8 cellular contexts compared by ENCODE assay signal in genomic region chr2:134282638-134283400, GRCh38. TPM values are rescaled to one million over a fixed set of nuclear protein-coding genes. Genes with fewer than 3 reads are reported as not detected.
DNase-seq lines count a peak whose midpoint lies in the region; ATAC-seq, FAIRE-seq and TF ChIP-seq lines count a peak whose summit lies in the region.

No MANE protein-coding gene starts in this region.

- WGBS in suprapubic skin, result 92% methylated on average over 4 of the region's 4 CpGs

- no peak overlapping the region for H3K4me3 ChIP-seq in CD8-positive, alpha-beta T cell (ENCODE audit: low read depth, low read length)
- no peak overlapping the region for H3K4me3 ChIP-seq in suprapubic skin

- TF ChIP-seq POLR2A in suprapubic skin (IDR thresholded peaks at IDR 0.05), result no peak

- peaks cover 73% of the 10 kb centered on the region for H3K4me1 Mint-ChIP-seq in CD8-positive, alpha-beta T cell (ENCODE audit: low read depth)
- peaks cover 46% of the 10 kb centered on the region for H3K4me1 Mint-ChIP-seq in activated naive CD4-positive, alpha-beta T cell treated with anti-CD3 and anti-CD28 coated beads, Interleukin-2, amount 10 ng/mL, durations not matched to agents 7 days and 5 days

- CTCF ChIA-PET in CD8-positive, alpha-beta T cell (lab: Charles Lee), result interaction anchor here (0.9 to 2.1 kb wide), 4 partner anchors 9 to 45 kb away, joined by 3 to 6 read pairs (median 4); no protein-coding TSS in a partner anchor
- CTCF ChIA-PET in activated naive CD4-positive, alpha-beta T cell treated with anti-CD3 and anti-CD28 coated beads, Interleukin-2, amount 10 ng/mL, durations not matched to agents 7 days and 5 days (lab: Charles Lee), result interaction anchor here (0.6 to 1.1 kb wide), 6 partner anchors 12 to 164 kb away, joined by 3 to 5 read pairs (median 3); no protein-coding TSS in a partner anchor
- CTCF ChIA-PET in RWPE1 (lab: Yijun Ruan, JAX), result interaction anchor here (1.2 kb wide), 1 partner anchor 10 kb away, joined by 5 read pairs; no protein-coding TSS in a partner anchor

- intact Hi-C loops in CD8-positive, alpha-beta T cell (cut with DNase I, micrococcal nuclease), result loop anchor here in 1 of 2 experiments (1.0 kb wide), 1 partner anchor 7 kb away; no protein-coding TSS in a partner anchor
- intact Hi-C loops in left cardiac atrium (cut with DNase I), result no loop called here

- peak overlapping the region; percentile 59 for H3K4me3 Mint-ChIP-seq in CD8-positive, alpha-beta T cell
- H3K4me3 Mint-ChIP-seq in activated naive CD4-positive, alpha-beta T cell treated with anti-CD3 and anti-CD28 coated beads, Interleukin-2, amount 10 ng/mL, durations not matched to agents 7 days and 5 days, result peak overlapping the region; percentile 53

- peaks cover 14% of the 10 kb centered on the region for H3K36me3 Mint-ChIP-seq in CD8-positive, alpha-beta T cell
- H3K36me3 Mint-ChIP-seq in activated naive CD4-positive, alpha-beta T cell treated with anti-CD3 and anti-CD28 coated beads, Interleukin-2, amount 10 ng/mL, durations not matched to agents 7 days and 5 days, result peaks cover 28% of the 10 kb centered on the region

- no peak overlapping the region for H3K27ac ChIP-seq in CD8-positive, alpha-beta T cell (ENCODE audit: low read depth, low read length)
- H3K27ac ChIP-seq in RWPE1 (no peak overlapping the region), suprapubic skin (no peak overlapping the region)

- no peak for TF ChIP-seq EP300 in suprapubic skin (IDR thresholded peaks at IDR 0.05)

- ATAC-seq in CD8-positive, alpha-beta T cell, result peak; percentile 85
- ATAC-seq in GM19467 (IDR thresholded peaks at IDR 0.05; ENCODE audit: unreplicated experiment) (peak; percentile 88), HG03460 (IDR thresholded peaks at IDR 0.05; ENCODE audit: unreplicated experiment) (peak; percentile 89), left cardiac atrium (no peak)

- POLR2A ChIA-PET in CD8-positive, alpha-beta T cell (lab: Charles Lee), result interaction anchor here (0.5 to 1.5 kb wide), 6 partner anchors 10 to 107 kb away, joined by 3 to 5 read pairs (median 3); no protein-coding TSS in a partner anchor
- POLR2A ChIA-PET in RWPE1 (lab: Yijun Ruan, JAX; ENCODE audit: low non-redundant PET), result no interaction called here

- no peaks in the 10 kb centered on the region for H3K27me3 ChIP-seq in CD8-positive, alpha-beta T cell (ENCODE audit: insufficient read depth, low read length)
- H3K27me3 ChIP-seq in suprapubic skin, result no peaks in the 10 kb centered on the region

- peaks cover 46% of the 10 kb centered on the region for H3K4me1 ChIP-seq in CD8-positive, alpha-beta T cell (ENCODE audit: insufficient read depth, low read length)
- H3K4me1 ChIP-seq in suprapubic skin, result peaks cover under 1% of the 10 kb centered on the region

- no peaks in the 10 kb centered on the region for H3K9me3 ChIP-seq in CD8-positive, alpha-beta T cell (ENCODE audit: low read length)
- no peaks in the 10 kb centered on the region for H3K9me3 ChIP-seq in suprapubic skin

- H3K27ac Mint-ChIP-seq in CD8-positive, alpha-beta T cell, result peak overlapping the region; percentile 86
- peak overlapping the region; percentile 89 for H3K27ac Mint-ChIP-seq in activated naive CD4-positive, alpha-beta T cell treated with anti-CD3 and anti-CD28 coated beads, Interleukin-2, amount 10 ng/mL, durations not matched to agents 7 days and 5 days

- FAIRE-seq in frontal cortex (lab: Jason Lieb, UNC), result no peak

- no peak for TF ChIP-seq CTCF in CD8-positive, alpha-beta T cell (IDR thresholded peaks at IDR 0.05)
- TF ChIP-seq CTCF in RWPE1 (conservative IDR thresholded peaks at IDR 0.05; ENCODE audit: low read depth) (no peak), suprapubic skin (IDR thresholded peaks at IDR 0.05) (no peak)

- no peaks in the 10 kb centered on the region for H3K9me3 Mint-ChIP-seq in CD8-positive, alpha-beta T cell
- H3K9me3 Mint-ChIP-seq in activated naive CD4-positive, alpha-beta T cell treated with anti-CD3 and anti-CD28 coated beads, Interleukin-2, amount 10 ng/mL, durations not matched to agents 7 days and 5 days, result no peaks in the 10 kb centered on the region

- peak in 3 of 7 experiments; percentile 12 to 66 (median 23) for DNase-seq in CD8-positive, alpha-beta T cell
- DNase-seq in activated naive CD4-positive, alpha-beta T cell treated with anti-CD3 and anti-CD28 coated beads, Interleukin-2, amount 10 ng/mL, durations not matched to agents 7 days and 5 days, result peak; percentile 56
- DNase-seq in frontal cortex (ENCODE audit: low spot score in 2 of 2) (no peak), RWPE1 (ENCODE audit: low spot score) (no peak), suprapubic skin (ENCODE audit: low spot score in 2 of 2) (no peak), left cardiac atrium (no peak)

- no peaks in the 10 kb centered on the region for H3K27me3 Mint-ChIP-seq in CD8-positive, alpha-beta T cell (ENCODE audit: low read depth)
- no peaks in the 10 kb centered on the region for H3K27me3 Mint-ChIP-seq in activated naive CD4-positive, alpha-beta T cell treated with anti-CD3 and anti-CD28 coated beads, Interleukin-2, amount 10 ng/mL, durations not matched to agents 7 days and 5 days

- no peaks in the 10 kb centered on the region for H3K36me3 ChIP-seq in CD8-positive, alpha-beta T cell (ENCODE audit: insufficient read depth, low read length)
- H3K36me3 ChIP-seq in suprapubic skin, result no peaks in the 10 kb centered on the region

RNA-seq across cellular contexts. Expression of gene MGAT5, which starts 28.9 kb away (rescaled TPM):
- total RNA-seq in CD8-positive, alpha-beta T cell, result 10 to 100 TPM; 49.6 to 52.9 TPM
- total RNA-seq in frontal cortex (60.3 TPM), suprapubic skin (10 to 100 TPM; 16.9 to 42.1 (median 32.9) TPM), left cardiac atrium (100 to 1,000 TPM; 110 to 142 TPM)

Comparison
In these comparisons a context has a peak if more than half of its experiments do, and no peak if none do; other contexts are left out.
1. ATAC-seq: peak in CD8-positive, alpha-beta T cell (single experiment), GM19467 (single experiment) and HG03460 (single experiment); none in left cardiac atrium (0 of 2).